Comparison of ENCODE assay signal across 20 cellular contexts in the genomic region with DNA sequence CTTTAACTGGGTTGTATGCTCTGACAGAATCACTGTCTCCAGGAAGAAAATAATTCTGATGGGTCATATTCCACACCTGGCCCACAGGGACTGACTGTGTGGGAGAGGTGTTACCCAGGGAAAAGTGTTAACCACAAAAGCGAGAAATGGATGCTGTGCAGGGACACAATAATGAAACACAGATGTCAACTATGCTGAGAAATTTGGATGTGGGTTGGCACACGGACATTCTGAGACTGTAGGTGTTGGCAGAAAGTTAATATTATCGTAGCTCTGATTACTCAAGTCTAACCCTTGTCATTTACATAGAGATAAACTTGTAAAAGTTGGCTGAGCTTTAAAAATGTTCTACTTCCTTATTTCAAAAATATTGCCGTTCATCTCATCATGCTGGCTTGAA. TPM values are rescaled to one million over a fixed set of nuclear protein-coding genes. Genes with fewer than 3 reads are reported as not detected.
DNase-seq lines count a peak whose midpoint lies in the region; ATAC-seq and TF ChIP-seq lines count a peak whose summit lies in the region.
"Had no signal": no experiment of that assay in that cellular context is flagged by ENCODE, and none has a peak within 500 bp of the region (broad histone marks: within the 10 kb centered on the region; RNA-seq: fewer than 3 reads in every experiment).

No MANE protein-coding gene starts in this region.

- H3K4me1 ChIP-seq in breast epithelium (peaks cover 0 to 5% of the 10 kb centered on the region in 2 donors), mammary epithelial cell (ENCODE audit: insufficient read depth, low read length) (no peaks in the 10 kb centered on the region), mucosa of descending colon (ENCODE audit: low read depth) (peaks cover 27% of the 10 kb centered on the region), upper lobe of right lung (peaks cover 14% of the 10 kb centered on the region)
- H3K4me1 ChIP-seq: adrenal gland had no signal

- H3K27me3 ChIP-seq in breast epithelium, result no peaks in the 10 kb centered on the region
- H3K27me3 ChIP-seq in mammary epithelial cell (ENCODE audit: insufficient read depth, low read length), result no peaks in the 10 kb centered on the region
- H3K27me3 ChIP-seq in upper lobe of right lung, result no peaks in the 10 kb centered on the region
- H3K27me3 ChIP-seq: adrenal gland, BLaER1 had no signal

- no peaks in the 10 kb centered on the region for H4K20me1 ChIP-seq in mammary epithelial cell (ENCODE audit: insufficient read depth, low read length)
- H4K20me1 ChIP-seq: BLaER1 had no signal

- H3K9me3 ChIP-seq in breast epithelium (no peaks in the 10 kb centered on the region), mammary epithelial cell (replicated peaks; ENCODE audit: insufficient read depth, low read length) (no peaks in the 10 kb centered on the region), mucosa of descending colon (no peaks in the 10 kb centered on the region), upper lobe of right lung (no peaks in the 10 kb centered on the region)
- H3K9me3 ChIP-seq: adrenal gland, BLaER1 had no signal

- CTCF ChIA-PET in mammary epithelial cell (lab: Charles Lee; ENCODE audit: low non-redundant PET), result no interaction called here

- no peaks in the 10 kb centered on the region for H3K79me2 ChIP-seq in mammary epithelial cell (ENCODE audit: insufficient read depth, low read length)

- TF ChIP-seq POLR2A in breast epithelium (IDR thresholded peaks at IDR 0.05), result no peak

- H3K36me3 ChIP-seq in breast epithelium (no peaks in the 10 kb centered on the region), mammary epithelial cell (ENCODE audit: insufficient read depth, low read length) (no peaks in the 10 kb centered on the region), mucosa of descending colon (ENCODE audit: low read depth) (no peaks in the 10 kb centered on the region), upper lobe of right lung (no peaks in the 10 kb centered on the region)
- H3K36me3 ChIP-seq: adrenal gland, BLaER1, WERI-Rb-1 had no signal

- intact Hi-C loops in breast epithelium (cut with DNase I; ENCODE audit: low total_unique reads) (no loop called here), mammary epithelial cell (cut with micrococcal nuclease) (no loop called here), mucosa of descending colon (cut with DNase I, micrococcal nuclease) (no loop called here), upper lobe of right lung (cut with DNase I) (no loop called here)

- in situ Hi-C loops in mammary epithelial cell (cut with MboI; ENCODE audit: low sequenced_read_pairs in 2 of 2), result no loop called here

- no TSS peak for BruUV-seq in mammary epithelial cell (replicated peaks; lab: Mats Ljungman, UMichigan)

- dilution Hi-C loops in mammary epithelial cell (cut with HindIII; ENCODE audit: low sequenced_read_pairs), result no loop called here

- H2AFZ ChIP-seq in mammary epithelial cell (ENCODE audit: low read depth, low read length), result no peak overlapping the region

- ATAC-seq in mucosa of descending colon (peak; percentile 76), upper lobe of right lung (no peak), GM18858 (IDR thresholded peaks at IDR 0.05; ENCODE audit: unreplicated experiment) (no peak)

- no peak overlapping the region for H3K9ac ChIP-seq in mammary epithelial cell (ENCODE audit: insufficient read depth, low read length)
- H3K9ac ChIP-seq: BLaER1 had no signal

- DNase-seq in breast epithelium (ENCODE audit: low spot score in 2 of 2) (no peak), mammary epithelial cell (no peak), epithelial cell of prostate (ENCODE audit: low read depth, low spot score) (no peak), mucosa of descending colon (peak in 1 of 3 donors; percentile 44), upper lobe of right lung (no peak), NCI-H82 treated with DMSO at 0.1 percent for 48 hours (lab: John Stamatoyannopoulos, UW; ENCODE audit: unreplicated experiment) (no peak), activated gamma-delta T cell treated with Interleukin-2 at 50 U/mL for 16 hours (no peak)
- DNase-seq: activated CD8-positive, alpha-beta memory T cell treated with anti-CD3 and anti-CD28 coated beads, Interleukin-2, amount 50 U/mL, for 4 hours; activated effector memory CD4-positive, alpha-beta T cell treated with Interleukin-2 at 50 U/mL for 16 hours; adrenal gland; foreskin fibroblast; NCI-H1417; NCI-H2107; NCI-H510A treated with DMSO at 0.1 percent for 48 hours; Right ventricle myocardium superior; stimulated activated CD4-positive, alpha-beta T cell treated with anti-CD3 and anti-CD28 coated beads, Interleukin-12 subunit alpha, Interleukin-12 subunit beta, amount 100 ng/mL, for 4 hours; substantia nigra; WERI-Rb-1 had no signal

- no peak overlapping the region for H3K4me2 ChIP-seq in mammary epithelial cell (ENCODE audit: insufficient read depth, low read depth, low read length)
- H3K4me2 ChIP-seq: BLaER1 had no signal

- TF ChIP-seq CTCF in breast epithelium (IDR thresholded peaks at IDR 0.05) (no peak), mammary epithelial cell (conservative IDR thresholded peaks at IDR 0.05 in 1 of 2, IDR thresholded peaks at IDR 0.05 in 1 of 2; ENCODE audit: extremely low read depth in 1 of 2, insufficient read depth in 1 of 2, low read depth in 1 of 2, low read length in 2 of 2) (no peak), mucosa of descending colon (IDR thresholded peaks at IDR 0.05) (no peak), upper lobe of right lung (IDR thresholded peaks at IDR 0.05) (no peak)

- 3% methylated on average over 4 of the region's 4 CpGs for WGBS in mammary epithelial cell (ENCODE audit: low coverage, missing lambda C conversion rate)

- H3K27ac ChIP-seq in breast epithelium, result peak overlapping the region; percentile 17 to 37
- no peak overlapping the region for H3K27ac ChIP-seq in mammary epithelial cell (ENCODE audit: insufficient read depth, low read depth, low read length)
- H3K27ac ChIP-seq in epithelial cell of prostate, result peak overlapping the region; percentile 11
- H3K27ac ChIP-seq in upper lobe of right lung, result peak overlapping the region; percentile 12
- H3K27ac ChIP-seq: adrenal gland, BLaER1, WERI-Rb-1 had no signal

- H3K4me3 ChIP-seq in breast epithelium (no peak overlapping the region), mammary epithelial cell (replicated peaks in 1 of 3; ENCODE audit: insufficient read depth in 1 of 3, low read depth in 2 of 3, low read length in 3 of 3) (no peak overlapping the region), mucosa of descending colon (no peak overlapping the region), upper lobe of right lung (no peak overlapping the region)
- H3K4me3 ChIP-seq: adrenal gland, BLaER1 had no signal

RNA-seq across cellular contexts. Expression of a gene that starts 19.6 kb away (rescaled TPM):
- total RNA-seq in breast epithelium (10 to 100 TPM in 2 of 3 donors, under 1 TPM in 1; under 0.01 to 40.3 (median 28.8) TPM), mammary epithelial cell (under 1 TPM in 1 of 2 donors, not detected in 1; 0.33 TPM), mucosa of descending colon (100 to 1,000 TPM in 2 of 3 donors, 10 to 100 TPM in 1; 73.4 to 147 (median 122) TPM), upper lobe of right lung (68.7 TPM)
- 0.11 TPM for polyA plus RNA-seq in mammary epithelial cell
- polyA minus RNA-seq in mammary epithelial cell, result not detected
- total RNA-seq: Right ventricle myocardium superior had no signal
